In the genomic region with DNA sequence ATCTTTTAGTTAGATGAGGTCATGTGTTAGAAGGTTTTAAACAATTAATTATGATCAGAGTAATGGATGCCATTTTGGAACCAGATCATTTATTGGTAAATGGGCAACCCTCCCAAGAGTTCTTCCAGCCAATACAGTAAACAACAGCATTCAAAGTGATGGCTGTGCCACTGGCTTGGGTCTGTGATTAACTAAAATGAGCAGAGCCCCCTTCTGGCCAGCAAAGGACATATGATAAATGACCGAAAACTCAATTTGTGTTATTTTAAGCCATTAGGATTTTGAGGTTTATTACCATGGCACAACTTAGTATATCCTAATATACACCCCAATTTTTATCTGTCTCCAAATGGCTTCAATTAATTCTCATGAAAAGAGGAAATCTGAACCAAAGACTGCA, we compare ENCODE assay signal across 10 cellular contexts.
DNase-seq lines count a peak whose midpoint lies in the region; ATAC-seq, FAIRE-seq and TF ChIP-seq lines count a peak whose summit lies in the region.
"Had no signal": no experiment of that assay in that cellular context is flagged by ENCODE, and none has a peak within 500 bp of the region (broad histone marks: within the 10 kb centered on the region; RNA-seq: fewer than 3 reads in every experiment).

No MANE protein-coding gene starts in this region.

- peak; percentile 69 for ATAC-seq in GM12878

- H3K9me3 ChIP-seq in GM12878 (replicated peaks; ENCODE audit: control insufficient read depth, insufficient read depth, low read length): no peaks in the 10 kb centered on the region

- H2AFZ ChIP-seq in GM12878 (ENCODE audit: control insufficient read depth, low read depth, low read length): no peak overlapping the region

- WGBS in GM12878 (ENCODE audit: insufficient coverage, insufficient replicate concordance, low lambda C conversion rate, missing lambda C conversion rate): 0% methylated on average over 1 of the region's 1 CpG

- no peak overlapping the region for H3K4me3 ChIP-seq in GM12878

- TF ChIP-seq CTCF in GM12878 (IDR thresholded peaks at IDR 0.05 in 2 of 3, conservative IDR thresholded peaks at IDR 0.05 in 1 of 3; ENCODE audit: control insufficient read depth in 2 of 3, extremely low read depth in 1 of 3, insufficient read depth in 1 of 3, low read depth in 3 of 3, low read length in 3 of 3) (peak; percentile 26 to 36 (median 31); a peak in 4 of 6 replicates), nephron progenitor cell (IDR thresholded peaks at IDR 0.05) (peak; percentile 44)

- TF ChIP-seq POLR2A in GM12878 (IDR thresholded peaks at IDR 0.05; ENCODE audit: low read depth, low read length): no peak

- H4K20me1 ChIP-seq in GM12878 (ENCODE audit: control insufficient read depth, insufficient read depth): no peaks in the 10 kb centered on the region

- no peaks in the 10 kb centered on the region for H3K27me3 ChIP-seq in GM12878 (replicated peaks in 1 of 2; ENCODE audit: control insufficient read depth in 2 of 2, insufficient read depth in 2 of 2, low read length in 1 of 2)

- FAIRE-seq in GM12878 (lab: Jason Lieb, UNC): no peak

- peak in 2 of 3 experiments; percentile 0 to 41 for DNase-seq in NCI-H1417 (lab: John Stamatoyannopoulos, UW)
- no peak for DNase-seq in NCI-H1417 treated with DMSO at 0.1 percent for 48 hours (lab: John Stamatoyannopoulos, UW)
- DNase-seq in HT-29 (ENCODE audit: low spot score): peak; percentile 34
- DNase-seq in GM12878 (ENCODE audit: low read depth, low spot score): no peak
- peak; percentile 18 for DNase-seq in nephron progenitor cell
- no peak for DNase-seq in occipital lobe (lab: John Stamatoyannopoulos, UW)
- no peak for DNase-seq in activated effector memory CD4-positive, alpha-beta T cell treated with Interleukin-2 at 50 U/mL for 16 hours
- no peak for DNase-seq in superior temporal gyrus (ENCODE audit: extremely low spot score)
- DNase-seq: caudate nucleus had no signal

- peak; percentile 33; the same call in 1 of the 2 replicates for TF ChIP-seq RAD21 in GM12878 (IDR thresholded peaks at IDR 0.05; ENCODE audit: insufficient read depth, low read depth, low read length)

- H3K9me3 Mint-ChIP-seq in nephron progenitor cell: peaks cover 16% of the 10 kb centered on the region

- H3K4me3 Mint-ChIP-seq in nephron progenitor cell: no peak overlapping the region
- H3K4me3 Mint-ChIP-seq: B cell had no signal

- no peak overlapping the region for H3K27ac ChIP-seq in GM12878 (ENCODE audit: control insufficient read depth, insufficient read depth)

- H3K79me2 ChIP-seq in GM12878 (ENCODE audit: control insufficient read depth, insufficient read depth, low read length): no peaks in the 10 kb centered on the region

- no peaks in the 10 kb centered on the region for H3K36me3 ChIP-seq in GM12878 (ENCODE audit: control insufficient read depth in 2 of 2, insufficient read depth in 2 of 2, low read length in 1 of 2)

- RAD21 ChIA-PET in GM12878 (lab: Charles Lee; ENCODE audit: unreplicated experiment): no interaction called here

- H3K36me3 Mint-ChIP-seq in nephron progenitor cell (ENCODE audit: low read depth): peaks cover 5% of the 10 kb centered on the region

- POLR2A ChIA-PET in GM12878 (lab: Charles Lee): no interaction called here

- H3K4me1 ChIP-seq in GM12878 (ENCODE audit: control insufficient read depth, insufficient read depth, low read length): no peaks in the 10 kb centered on the region

- BruUV-seq in GM12878 (replicated peaks; lab: Mats Ljungman, UMichigan): no TSS peak

- no peaks in the 10 kb centered on the region for H3K4me1 Mint-ChIP-seq in nephron progenitor cell
- H3K4me1 Mint-ChIP-seq: B cell had no signal

- H3K4me2 ChIP-seq in GM12878 (ENCODE audit: control insufficient read depth, insufficient read depth): no peak overlapping the region

- SMC1A ChIA-PET in GM12878 (lab: Charles Lee; ENCODE audit: uncharacterized antibody, unreplicated experiment): no interaction called here

- intact Hi-C loops in GM12878 (cut with micrococcal nuclease; ENCODE audit: unreplicated experiment): no loop called here

- CTCF ChIA-PET in GM12878 (lab: Yijun Ruan, JAX): no interaction called here

- TF ChIP-seq EP300 in GM12878 (IDR thresholded peaks at IDR 0.05; ENCODE audit: borderline replicate concordance in 1 of 2, control insufficient read depth in 1 of 2, low read depth in 2 of 2, low read length in 2 of 2): no peak

- no peaks in the 10 kb centered on the region for H3K27me3 Mint-ChIP-seq in nephron progenitor cell (ENCODE audit: low read depth, poor library complexity)
- H3K27me3 Mint-ChIP-seq: B cell had no signal

- no peak overlapping the region for H3K27ac Mint-ChIP-seq in nephron progenitor cell
- H3K27ac Mint-ChIP-seq: B cell had no signal

- in situ Hi-C loops in GM12878 (cut with MboI): no loop called here

- no peak overlapping the region for H3K9ac ChIP-seq in GM12878 (ENCODE audit: control insufficient read depth, insufficient read depth, low read length)

TF ChIP-seq in GM12878, 131 proteins besides CTCF, POLR2A, EP300 and RAD21:
- TF ChIP-seq SMC3 (IDR thresholded peaks at IDR 0.05; ENCODE audit: borderline replicate concordance, low read length) (peak; percentile 39; the same call in 1 of the 2 replicates), JUND (IDR thresholded peaks at IDR 0.05; ENCODE audit: low read depth, low read length) (no peak)

Comparison
In these comparisons a context has a peak if more than half of its experiments do, and no peak if none do; other contexts are left out.
1. DNase-seq: peak in NCI-H1417 (2 of 3), HT-29 (single experiment) and nephron progenitor cell (single experiment); none in NCI-H1417 treated with DMSO at 0.1 percent for 48 hours (single experiment), GM12878 (single experiment), occipital lobe (single experiment), activated effector memory CD4-positive, alpha-beta T cell treated with Interleukin-2 at 50 U/mL for 16 hours (single experiment) and superior temporal gyrus (single experiment).